11 cellular contexts compared by ENCODE assay signal in genomic region chr6:22880686-22881433, GRCh38.
DNase-seq lines count a peak whose midpoint lies in the region; ATAC-seq and TF ChIP-seq lines count a peak whose summit lies in the region.
"Had no signal": no experiment of that assay in that cellular context is flagged by ENCODE, and none has a peak within 500 bp of the region (broad histone marks: within the 10 kb centered on the region; RNA-seq: fewer than 3 reads in every experiment).

No MANE protein-coding gene starts in this region.

- H3K27ac ChIP-seq in PC-9, result peak overlapping the region; percentile 95

- peaks cover 10% of the 10 kb centered on the region for H3F3A ChIP-seq in PC-9 (ENCODE audit: insufficient read depth, low read depth)

- no peaks in the 10 kb centered on the region for H3K36me3 ChIP-seq in PC-9 (ENCODE audit: low read depth)

- WGBS in lower leg skin, 2 donors, result 33 to 34% methylated on average over 3 of the region's 3 CpGs

- H3K9me3 ChIP-seq in PC-9 (ENCODE audit: insufficient read depth, low read depth), result peaks cover 4% of the 10 kb centered on the region; the same call in 1 of the 2 replicates

- H3K9me3 Mint-ChIP-seq in nephron, result no peaks in the 10 kb centered on the region

- peaks cover 18% of the 10 kb centered on the region for H3K4me1 Mint-ChIP-seq in nephron

- H3K4me3 ChIP-seq in PC-9, result no peak overlapping the region
- H3K4me3 ChIP-seq in lower leg skin (ENCODE audit: low read depth, poor library complexity, severe bottlenecking), result no peak overlapping the region
- H3K4me3 ChIP-seq: K562 had no signal

- H3K9me2 ChIP-seq in PC-9 (ENCODE audit: insufficient read depth), result no peaks in the 10 kb centered on the region

- TF ChIP-seq CTCF in PC-9 (conservative IDR thresholded peaks at IDR 0.05) (no peak), nephron (IDR thresholded peaks at IDR 0.05; ENCODE audit: unreplicated experiment in 3 of 3) (no peak), lower leg skin (IDR thresholded peaks at IDR 0.05) (no peak)

- ATAC-seq in HG03097 (IDR thresholded peaks at IDR 0.05; ENCODE audit: low FRiP score, unreplicated experiment), result no peak
- ATAC-seq: K562 had no signal

- intact Hi-C loops in PC-9 (cut with micrococcal nuclease; ENCODE audit: unreplicated experiment) (loop anchor here (1.0 kb wide), 2 partner anchors 11 to 53 kb away; no protein-coding TSS in a partner anchor), lower leg skin (cut with DNase I; ENCODE audit: low total_unique reads) (no loop called here)

- H3K27ac Mint-ChIP-seq in nephron, result peak overlapping the region; percentile 48 to 78 (median 58)

- H3K36me3 Mint-ChIP-seq in nephron (ENCODE audit: low read depth), result no peaks in the 10 kb centered on the region

- CTCF ChIA-PET in PC-9 (lab: Charles Lee), result interaction anchor here (0.7 kb wide), 1 partner anchor 374 kb away, joined by 4 read pairs; no protein-coding TSS in a partner anchor

- TF ChIP-seq POLR2A in lower leg skin (IDR thresholded peaks at IDR 0.05), result no peak

- H3K4me2 ChIP-seq in PC-9, result peak overlapping the region; percentile 55

- H3K27me3 Mint-ChIP-seq in nephron (ENCODE audit: low read depth), result no peaks in the 10 kb centered on the region

- H4K20me1 ChIP-seq in PC-9 (ENCODE audit: insufficient read depth), result no peaks in the 10 kb centered on the region

- TSS peak; percentile 98 for BruUV-seq in PC-9 (replicated peaks; lab: Mats Ljungman, UMichigan)

- H3K4me1 ChIP-seq in PC-9 (replicated peaks; ENCODE audit: insufficient read depth), result peaks cover 17% of the 10 kb centered on the region

- no peak overlapping the region for H3K4me3 Mint-ChIP-seq in nephron

- no peaks in the 10 kb centered on the region for H3K27me3 ChIP-seq in PC-9 (ENCODE audit: insufficient read depth, low read depth)

- POLR2A ChIA-PET in PC-9 (lab: Charles Lee; ENCODE audit: unreplicated experiment), result interaction anchor here (0.6 to 1.1 kb wide), 7 partner anchors 12 to 1288 kb away, joined by 3 to 14 read pairs (median 5); partner anchors contain the start of gene SOX4

- peak overlapping the region; percentile 72 for H2AFZ ChIP-seq in PC-9

- DNase-seq in AG08396 (ENCODE audit: low spot score) (peak; percentile 67), PC-9 (peak; percentile 39 to 94), fibroblast of gingiva (ENCODE audit: low read depth) (peak; percentile 97), NCI-H187 (lab: John Stamatoyannopoulos, UW) (no peak), lower leg skin (ENCODE audit: low spot score in 2 of 2) (no peak)
- DNase-seq in activated naive CD4-positive, alpha-beta T cell treated with anti-CD3 and anti-CD28 coated beads, Interleukin-2, amount 50 U/mL, for 16 hours, result no peak
- DNase-seq: stimulated activated CD4-positive, alpha-beta T cell treated with anti-CD3 and anti-CD28 coated beads, Interleukin-1b, Interleukin-23, amount 100 ng/mL, for 48 hours; T-helper 1 cell had no signal

- H3K79me2 ChIP-seq in PC-9 (ENCODE audit: low read depth), result no peaks in the 10 kb centered on the region

Comparison
In these comparisons a context has a peak if more than half of its experiments do, and no peak if none do; other contexts are left out.
1. DNase-seq: peak in AG08396 (single experiment), PC-9 (2 of 2) and fibroblast of gingiva (single experiment); none in NCI-H187 (0 of 2), activated naive CD4-positive, alpha-beta T cell treated with anti-CD3 and anti-CD28 coated beads, Interleukin-2, amount 50 U/mL, for 16 hours (single experiment) and lower leg skin (0 of 2).